22 cellular contexts compared by ENCODE assay signal in genomic region chr1:166813508-166814223, GRCh38. TPM values are rescaled to one million over a fixed set of nuclear protein-coding genes. Genes with fewer than 3 reads are reported as not detected.
DNase-seq lines count a peak whose midpoint lies in the region; ATAC-seq and FAIRE-seq lines count a peak whose summit lies in the region.
"Had no signal": no experiment of that assay in that cellular context is flagged by ENCODE, and none has a peak within 500 bp of the region (broad histone marks: within the 10 kb centered on the region; RNA-seq: fewer than 3 reads in every experiment).

No MANE protein-coding gene starts in this region.

- intact Hi-C loops in left colon (cut with DNase I, micrococcal nuclease) (no loop called here), aorta (cut with DNase I) (no loop called here)

- DNase-seq in Caki2 (ENCODE audit: low read depth) (peak; percentile 17), HT-29 (ENCODE audit: low spot score) (peak; percentile 3), RCC 7860 (ENCODE audit: low spot score) (no peak), left colon (no peak), cerebellar cortex (ENCODE audit: low spot score) (no peak), aorta (no peak), MG63 (no peak), NCI-H345 (lab: John Stamatoyannopoulos, UW) (no peak)
- DNase-seq: activated B cell treated with CpG ODN at 0.5 μM for 24 hours; activated CD8-positive, alpha-beta T cell treated with anti-CD3 and anti-CD28 coated beads for 36 hours; activated naive CD4-positive, alpha-beta T cell treated with anti-CD3 and anti-CD28 coated beads, Interleukin-2, amount 10 ng/mL, durations not matched to agents 7 days and 5 days; anterior cingulate cortex; CD4-positive, alpha-beta memory T cell; H9; KG1; natural killer cell; NCI-H1092 treated with DMSO at 0.1 percent for 48 hours; NCI-H526 treated with DMSO at 0.1 percent for 48 hours; posterior cingulate gyrus; stimulated activated CD4-positive, alpha-beta T cell treated with anti-CD3 and anti-CD28 coated beads, Interleukin-2, amount 100 ng/mL, for 48 hours had no signal

- no peaks in the 10 kb centered on the region for H3K4me1 ChIP-seq in aorta (ENCODE audit: control insufficient read depth in 1 of 2, insufficient read depth in 2 of 2, low read length in 2 of 2)
- H3K4me1 ChIP-seq: esophagus muscularis mucosa had no signal

- no peak overlapping the region for H3K4me3 ChIP-seq in aorta (ENCODE audit: low read length in 2 of 2)
- H3K4me3 ChIP-seq in MG63, result no peak overlapping the region
- H3K4me3 ChIP-seq: esophagus muscularis mucosa, skin epidermis had no signal

- H3K27me3 ChIP-seq in aorta (ENCODE audit: control insufficient read depth in 1 of 2, insufficient read depth in 2 of 2, low read length in 1 of 2) (no peaks in the 10 kb centered on the region), MG63 (no peaks in the 10 kb centered on the region)

- H3K9me3 ChIP-seq in aorta (ENCODE audit: control insufficient read depth, low read length), result peaks cover 5% of the 10 kb centered on the region
- peaks cover 7% of the 10 kb centered on the region; the same call in 1 of the 2 replicates for H3K9me3 ChIP-seq in MG63
- H3K9me3 ChIP-seq: esophagus muscularis mucosa had no signal

- in situ Hi-C loops in Caki2 (cut with HindIII; ENCODE audit: low pct_unique_long_range_greater_than_20kb, low sequenced_read_pairs), result no loop called here

- no peak overlapping the region for H3K27ac ChIP-seq in aorta (ENCODE audit: low read depth in 1 of 2, low read length in 2 of 2)
- H3K27ac ChIP-seq: esophagus muscularis mucosa, skin epidermis had no signal

- H3K36me3 ChIP-seq in aorta (ENCODE audit: control insufficient read depth in 1 of 2, insufficient read depth in 2 of 2, low read length in 1 of 2), result no peaks in the 10 kb centered on the region
- no peaks in the 10 kb centered on the region for H3K36me3 ChIP-seq in MG63
- H3K36me3 ChIP-seq: esophagus muscularis mucosa had no signal

- 41 to 58% methylated on average over 2 of the region's 2 CpGs for WGBS in aorta, 2 donors

- ATAC-seq in left colon, result peak; percentile 25
- ATAC-seq in aorta (ENCODE audit: low FRiP score), result no peak
- ATAC-seq: activated CD8-positive, alpha-beta T cell treated with anti-CD3 and anti-CD28 coated beads for 36 hours; natural killer cell had no signal

- peak; percentile 68 for FAIRE-seq in RCC 7860 (lab: Jason Lieb, UNC)

RNA-seq across cellular contexts. Expression of gene POGK, which starts 25.6 kb away (rescaled TPM):
- 51.8 and 65.5 TPM in 2 replicates for total RNA-seq in Caki2 (2014; rRNA removed; shearing (Covaris generic); ENCODE audit: low replicate concordance)
- total RNA-seq in HT-29 (2014; rRNA removed; shearing (Covaris generic)), result 21.2 and 22.0 TPM in 2 replicates
- total RNA-seq in left colon (10 to 100 TPM; 27.5 to 30.3 TPM), aorta (10 to 100 TPM; 38.0 to 40.4 TPM)
- 10 to 100 TPM; 11.5 to 13.8 TPM for polyA plus RNA-seq in aorta
- total RNA-seq in MG63 (2014; rRNA removed; shearing (Covaris generic); ENCODE audit: low replicate concordance), result 70.1 and 89.1 TPM in 2 replicates

Comparison
In these comparisons a context has a peak if more than half of its experiments do, and no peak if none do; other contexts are left out.
1. DNase-seq: peak in Caki2 (single experiment) and HT-29 (single experiment); none in RCC 7860 (single experiment), left colon (0 of 2), cerebellar cortex (single experiment), aorta (0 of 2), MG63 (single experiment) and NCI-H345 (single experiment).